In genomic region chr18:54828290-54828871, GRCh38 we compare ENCODE assay signal across 8 cellular contexts. TPM values are rescaled to one million over a fixed set of nuclear protein-coding genes. Genes with fewer than 3 reads are reported as not detected.
A peak's percentile ranks its signal among the peaks of the same experiment; 100 is the strongest.
DNase-seq lines count a peak whose midpoint lies in the region; ATAC-seq and TF ChIP-seq lines count a peak whose summit lies in the region.

TSS of gene RAB27B (plus strand) at chr18:54828477. CDS start at chr18:54877586, 49,109 bp downstream.

- intact Hi-C loops in mucosa of descending colon (cut with DNase I, micrococcal nuclease): no loop called here

- peak; percentile 70 for DNase-seq in A172 (ENCODE audit: low spot score)
- peak; percentile 91 for DNase-seq in H9
- peak; percentile 70 for DNase-seq in NCI-H748 treated with DMSO at 0.1 percent for 48 hours (lab: John Stamatoyannopoulos, UW)
- DNase-seq in activated CD8-positive, alpha-beta memory T cell treated with anti-CD3 and anti-CD28 coated beads, Interleukin-2, amount 50 U/mL, for 4 hours: peak; percentile 53
- DNase-seq in epithelial cell of prostate (ENCODE audit: low read depth, low spot score): peak; percentile 93
- DNase-seq in mucosa of descending colon: peak; percentile 89 to 93 (median 91)
- peak; percentile 34 to 47 for DNase-seq in stimulated activated CD8-positive, alpha-beta memory T cell treated with anti-CD3 and anti-CD28 coated beads, Interleukin-15, amount 100 ng/mL, for 4 hours (ENCODE audit: low read depth in 2 of 2)

- H3K27me3 Mint-ChIP-seq in H9 (ENCODE audit: low read depth): peaks cover 18% of the 10 kb centered on the region

- H3K4me2 ChIP-seq in H9 (ENCODE audit: insufficient read depth, insufficient read length, low read length): peak within 1 kb of the TSS; percentile 67

- no peak within 1 kb of the TSS for H2AK5ac ChIP-seq in H9 (ENCODE audit: insufficient read length, low read length)

- ATAC-seq in mucosa of descending colon (peak; percentile 98), GM19035 (IDR thresholded peaks at IDR 0.05; ENCODE audit: unreplicated experiment) (no peak)

- H3K4me3 Mint-ChIP-seq in H9: peak within 1 kb of the TSS; percentile 72 to 86

- H3K79me1 ChIP-seq in H9 (ENCODE audit: insufficient read depth, low read depth, low read length, poor library complexity, severe bottlenecking): no peaks in the 10 kb centered on the region

- no peak within 1 kb of the TSS for H2AFZ ChIP-seq in H9 (ENCODE audit: low read length)

- H3K27me3 ChIP-seq in H9 (ENCODE audit: insufficient read depth, low read length): no peaks in the 10 kb centered on the region

- no peak within 1 kb of the TSS for H2BK5ac ChIP-seq in H9 (ENCODE audit: insufficient read length, low read length)

- H4K5ac ChIP-seq in H9 (ENCODE audit: insufficient read length, low read depth, low read length): no peak within 1 kb of the TSS

- no peaks in the 10 kb centered on the region for H4K20me1 ChIP-seq in H9 (ENCODE audit: control insufficient read depth, insufficient read depth, insufficient read length)

- H2BK20ac ChIP-seq in H9 (ENCODE audit: low read depth, low read length, poor library complexity, severe bottlenecking): no peak within 1 kb of the TSS

- H3T11ph ChIP-seq in H9 (ENCODE audit: low read length): no peak within 1 kb of the TSS

- no peak within 1 kb of the TSS for H3K14ac ChIP-seq in H9 (ENCODE audit: insufficient read depth, low read length)

- no peak within 1 kb of the TSS for H3K18ac ChIP-seq in H9 (ENCODE audit: insufficient read length, low read depth, low read length)

- no peak within 1 kb of the TSS for H3K56ac ChIP-seq in H9 (ENCODE audit: insufficient read length, low read depth, low read length)

- peaks cover 5% of the 10 kb centered on the region for H3K23me2 ChIP-seq in H9 (ENCODE audit: insufficient read length, low read depth, low read length, poor library complexity, severe bottlenecking)

- no peak within 1 kb of the TSS for H3K23ac ChIP-seq in H9 (ENCODE audit: insufficient read length, low read depth, low read length)

- H4K91ac ChIP-seq in H9 (ENCODE audit: insufficient read length, low read depth, low read length): no peak within 1 kb of the TSS

- no peaks in the 10 kb centered on the region for H3K79me2 ChIP-seq in H9 (ENCODE audit: insufficient read depth, low read length)

- no CpG with 5 or more reads among the region's 35 CpGs for WGBS in H9 (ENCODE audit: extremely low coverage, insufficient read length, low lambda C conversion rate)

- no peak within 1 kb of the TSS for H2BK15ac ChIP-seq in H9 (ENCODE audit: low read depth, low read length)

- H3K27ac ChIP-seq in H9 (ENCODE audit: insufficient read length, low read depth, low read length): no peak within 1 kb of the TSS
- peak within 1 kb of the TSS; percentile 82 for H3K27ac ChIP-seq in epithelial cell of prostate

- H3K4me1 Mint-ChIP-seq in H9: peaks cover 12 to 15% of the 10 kb centered on the region in 2 experiments

- no peaks in the 10 kb centered on the region; a peak in 2 of 5 replicates for H3K9me3 Mint-ChIP-seq in H9

- no peak within 1 kb of the TSS for H3K4ac ChIP-seq in H9 (ENCODE audit: low read depth, low read length)

- no peaks in the 10 kb centered on the region for H3K4me1 ChIP-seq in H9 (ENCODE audit: insufficient read depth, low read length)
- peaks cover 6% of the 10 kb centered on the region for H3K4me1 ChIP-seq in mucosa of descending colon (ENCODE audit: low read depth)

- no peak within 1 kb of the TSS for H4K8ac ChIP-seq in H9 (replicated peaks; ENCODE audit: insufficient read length, low read depth, low read length)

- H2BK12ac ChIP-seq in H9 (ENCODE audit: insufficient read length, low read depth, low read length): no peak within 1 kb of the TSS

- H3K9me3 ChIP-seq in H9 (ENCODE audit: control insufficient read depth, low read depth, low read length) (no peaks in the 10 kb centered on the region), mucosa of descending colon (peaks cover 4% of the 10 kb centered on the region)

- H3K36me3 Mint-ChIP-seq in H9 (ENCODE audit: insufficient read depth in 1 of 3, low read depth in 3 of 3): no peaks in the 10 kb centered on the region

- no peak within 1 kb of the TSS for H3K9ac ChIP-seq in H9 (ENCODE audit: extremely low read depth, insufficient read length, low read length)

- peak within 1 kb of the TSS in 1 of 3 experiments; percentile 78; a peak in 1 of 7 replicates for H3K27ac Mint-ChIP-seq in H9

- peak within 1 kb of the TSS; percentile 27 for H3K4me3 ChIP-seq in mucosa of descending colon

- no peak within 1 kb of the TSS for H2BK120ac ChIP-seq in H9 (ENCODE audit: low read depth, low read length, poor library complexity, severe bottlenecking)

- TF ChIP-seq CTCF in H9 (conservative IDR thresholded peaks at IDR 0.05) (no peak), mucosa of descending colon (IDR thresholded peaks at IDR 0.05) (no peak)

- H3K36me3 ChIP-seq in mucosa of descending colon (ENCODE audit: low read depth): no peaks in the 10 kb centered on the region

RNA-seq across cellular contexts. Expression of gene RAB27B, which starts in this region (rescaled TPM):
- 7.6 and 9.9 TPM in 2 replicates for total RNA-seq in A172 (2014; rRNA removed; shearing (Covaris generic))
- 0.15 and 0.24 TPM in 2 replicates for total RNA-seq in H9 (2021)
- 10 to 100 TPM in 2 of 3 donors, 1 to 10 TPM in 1; 3.3 to 14.9 (median 10.6) TPM for total RNA-seq in mucosa of descending colon

Comparison
In these comparisons a context has a peak if more than half of its experiments do, and no peak if none do; other contexts are left out.
1. Peak in DNase-seq and H3K4me2 ChIP-seq in H9; RNA of the gene not detected or under 1 TPM.
2. DNase-seq: peak in every context shown above with its lines; median percentile 93 in epithelial cell of prostate; 91 in H9; 91 in mucosa of descending colon; 70 in A172; 70 in NCI-H748 treated with DMSO at 0.1 percent for 48 hours; 53 in activated CD8-positive, alpha-beta memory T cell treated with anti-CD3 and anti-CD28 coated beads, Interleukin-2, amount 50 U/mL, for 4 hours; 40 in stimulated activated CD8-positive, alpha-beta memory T cell treated with anti-CD3 and anti-CD28 coated beads, Interleukin-15, amount 100 ng/mL, for 4 hours.